In the genomic region with DNA sequence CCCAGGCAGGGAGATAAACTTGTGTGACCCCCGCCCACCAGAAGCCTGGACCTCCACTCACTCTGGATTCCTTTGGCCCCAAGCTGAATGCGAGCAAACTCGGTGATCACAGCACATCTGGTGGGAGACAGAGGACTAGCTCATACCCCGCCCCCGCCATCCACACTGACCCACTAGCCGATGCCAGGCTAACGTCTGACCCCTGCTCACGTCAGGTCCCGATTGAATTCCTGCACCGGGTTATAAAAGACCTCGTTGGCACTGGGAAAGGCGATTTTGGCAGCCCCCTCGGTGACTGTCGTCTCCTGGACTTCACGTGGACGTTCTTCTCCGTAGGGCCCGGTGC, we compare ENCODE assay signal across 8 cellular contexts. TPM values are rescaled to one million over a fixed set of nuclear protein-coding genes. Genes with fewer than 3 reads are reported as not detected.
DNase-seq lines count a peak whose midpoint lies in the region; ATAC-seq and TF ChIP-seq lines count a peak whose summit lies in the region.

No MANE protein-coding gene starts in this region.

- no peak for TF ChIP-seq CTCF in heart right ventricle (IDR thresholded peaks at IDR 0.05)
- TF ChIP-seq CTCF in breast epithelium (IDR thresholded peaks at IDR 0.05), result no peak
- TF ChIP-seq CTCF in mucosa of descending colon (IDR thresholded peaks at IDR 0.05), result no peak

- no peaks in the 10 kb centered on the region for H3K27me3 ChIP-seq in heart right ventricle
- H3K27me3 ChIP-seq in breast epithelium, result no peaks in the 10 kb centered on the region
- no peaks in the 10 kb centered on the region for H3K27me3 ChIP-seq in aorta (ENCODE audit: control insufficient read depth in 1 of 2, insufficient read depth in 2 of 2, low read length in 1 of 2)

- H3K4me3 ChIP-seq in heart right ventricle (peak overlapping the region; percentile 53 to 99 (median 97)), breast epithelium (peak overlapping the region; percentile 69 to 80 (median 72)), mucosa of descending colon (peak overlapping the region; percentile 75), aorta (ENCODE audit: low read length in 2 of 2) (peak overlapping the region; percentile 48 to 63)

- H3K36me3 ChIP-seq in heart right ventricle, result peaks cover 0 to 39% (median 10%) of the 10 kb centered on the region in 9 donors
- no peaks in the 10 kb centered on the region for H3K36me3 ChIP-seq in breast epithelium
- no peaks in the 10 kb centered on the region for H3K36me3 ChIP-seq in mucosa of descending colon (ENCODE audit: low read depth)
- H3K36me3 ChIP-seq in aorta (ENCODE audit: control insufficient read depth in 1 of 2, insufficient read depth in 2 of 2, low read length in 1 of 2), result peaks cover 0 to 3% of the 10 kb centered on the region in 2 donors

- intact Hi-C loops in heart right ventricle (cut with DNase I) (loop anchor here in 5 of 10 donors (1.0 to 10.0 kb wide), 5 partner anchors 34 to 149 kb away; a partner anchor contains a TSS), cardiac septum (cut with DNase I) (loop anchor here (2.0 kb wide), 2 partner anchors 13 to 35 kb away; a partner anchor contains a TSS), breast epithelium (cut with DNase I; ENCODE audit: low total_unique reads) (no loop called here), mucosa of descending colon (cut with DNase I, micrococcal nuclease) (no loop called here), aorta (cut with DNase I) (loop anchor here in 1 of 2 donors (2.0 kb wide), 1 partner anchor 35 kb away; a partner anchor contains a TSS)

- no peak for DNase-seq in heart right ventricle
- no peak for DNase-seq in cardiac septum (ENCODE audit: low spot score)
- no peak for DNase-seq in breast epithelium (ENCODE audit: low spot score in 2 of 2)
- peak in 2 of 3 donors; percentile 16 to 55 for DNase-seq in mucosa of descending colon
- DNase-seq in aorta, result no peak
- DNase-seq in NCI-H2227 (lab: John Stamatoyannopoulos, UW; ENCODE audit: unreplicated experiment), result no peak
- DNase-seq in effector CD8-positive, alpha-beta T cell (lab: John Stamatoyannopoulos, UW), result no peak
- no peak for DNase-seq in NCI-H1105 (lab: John Stamatoyannopoulos, UW)

- H3K9me3 ChIP-seq in heart right ventricle, result no peaks in the 10 kb centered on the region
- H3K9me3 ChIP-seq in breast epithelium, result no peaks in the 10 kb centered on the region
- H3K9me3 ChIP-seq in mucosa of descending colon, result no peaks in the 10 kb centered on the region
- no peaks in the 10 kb centered on the region for H3K9me3 ChIP-seq in aorta (ENCODE audit: control insufficient read depth, low read length)

- TF ChIP-seq POLR2A in breast epithelium (IDR thresholded peaks at IDR 0.05), result no peak

- H3K4me1 ChIP-seq in heart right ventricle (peaks cover 12 to 49% (median 44%) of the 10 kb centered on the region in 9 donors), breast epithelium (peaks cover 8 to 22% of the 10 kb centered on the region in 2 donors), mucosa of descending colon (ENCODE audit: low read depth) (peaks cover 23% of the 10 kb centered on the region), aorta (ENCODE audit: control insufficient read depth in 1 of 2, insufficient read depth in 2 of 2, low read length in 2 of 2) (peaks cover 0 to 2% of the 10 kb centered on the region in 2 donors)

- 1 to 2% methylated on average over 18 of the region's 18 CpGs for WGBS in heart right ventricle, 2 donors
- 1% methylated on average over 18 of the region's 18 CpGs for WGBS in aorta, 2 donors

- H3K27ac ChIP-seq in heart right ventricle, result peak overlapping the region in 7 of 10 donors; percentile 56 to 87 (median 77)
- peak overlapping the region; percentile 28 to 59 for H3K27ac ChIP-seq in breast epithelium
- H3K27ac ChIP-seq in aorta (ENCODE audit: low read depth in 1 of 2, low read length in 2 of 2), result no peak overlapping the region

- ATAC-seq in heart right ventricle (no peak), mucosa of descending colon (no peak), aorta (ENCODE audit: low FRiP score) (no peak)

RNA-seq across cellular contexts. Expression of a gene that starts 0.6 kb away (rescaled TPM):
- total RNA-seq in heart right ventricle (10 to 100 TPM; 10.5 to 22.4 (median 14.2) TPM), cardiac septum (17.5 TPM), breast epithelium (10 to 100 TPM; 29.7 to 37.4 (median 31.7) TPM), mucosa of descending colon (10 to 100 TPM; 26.6 to 37.9 (median 30.0) TPM), aorta (10 to 100 TPM; 23.9 to 26.5 TPM)
- polyA plus RNA-seq in heart right ventricle (10 to 100 TPM; 33.1 to 54.0 TPM), aorta (10 to 100 TPM; 17.9 to 62.2 TPM)

RNA-seq across cellular contexts. Expression of a gene that starts 2.2 kb away (rescaled TPM):
- total RNA-seq in heart right ventricle (10 to 100 TPM; 31.1 to 58.0 (median 35.1) TPM), cardiac septum (33.8 TPM), breast epithelium (10 to 100 TPM in 2 of 3 donors, 1 to 10 TPM in 1; 8.5 to 20.5 (median 19.7) TPM), mucosa of descending colon (10 to 100 TPM; 42.2 to 58.9 (median 54.1) TPM), aorta (10 to 100 TPM; 26.0 to 37.4 TPM)
- polyA plus RNA-seq in heart right ventricle (10 to 100 TPM; 23.9 to 25.0 TPM), aorta (1 to 10 TPM; 5.0 to 7.8 TPM)

RNA-seq across cellular contexts. Expression of a gene that starts 13.3 kb away (rescaled TPM):
- 1 to 10 TPM; 3.4 to 9.9 (median 6.1) TPM for total RNA-seq in heart right ventricle
- 10 to 100 TPM; 11.5 to 13.0 TPM for polyA plus RNA-seq in heart right ventricle
- total RNA-seq in cardiac septum, result 9.4 TPM
- total RNA-seq in breast epithelium, result 10 to 100 TPM in 1 of 3 donors, 1 to 10 TPM in 2; 7.0 to 21.0 (median 9.2) TPM
- 1 to 10 TPM; 1.7 to 7.6 (median 4.7) TPM for total RNA-seq in mucosa of descending colon
- 10 to 100 TPM in 1 of 2 donors, 1 to 10 TPM in 1; 8.7 to 28.6 TPM for total RNA-seq in aorta
- polyA plus RNA-seq in aorta, result 1 to 10 TPM; 7.3 to 9.3 TPM

RNA-seq across cellular contexts. Expression of a gene that starts 34.3 kb away (rescaled TPM):
- 10 to 100 TPM; 18.7 to 50.4 (median 25.4) TPM for total RNA-seq in heart right ventricle
- 10 to 100 TPM; 60.5 to 69.9 TPM for polyA plus RNA-seq in heart right ventricle
- 25.7 TPM for total RNA-seq in cardiac septum
- total RNA-seq in breast epithelium, result 10 to 100 TPM; 74.6 to 78.3 (median 75.2) TPM
- total RNA-seq in mucosa of descending colon, result 10 to 100 TPM; 48.2 to 59.7 (median 49.3) TPM
- total RNA-seq in aorta, result 10 to 100 TPM; 33.0 to 47.4 TPM
- 100 to 1,000 TPM in 1 of 2 donors, 10 to 100 TPM in 1; 70.5 to 105 TPM for polyA plus RNA-seq in aorta

RNA-seq across cellular contexts. Expression of a gene that starts 34.3 kb away (rescaled TPM):
- total RNA-seq in heart right ventricle (10 to 100 TPM; 19.2 to 54.6 (median 36.0) TPM), cardiac septum (28.4 TPM), breast epithelium (100 to 1,000 TPM in 1 of 3 donors, 10 to 100 TPM in 2; 20.6 to 146 (median 79.6) TPM), mucosa of descending colon (100 to 1,000 TPM; 101 to 117 (median 112) TPM), aorta (100 to 1,000 TPM; 143 to 239 TPM)
- polyA plus RNA-seq in heart right ventricle (10 to 100 TPM; 29.5 to 42.8 TPM), aorta (100 to 1,000 TPM in 1 of 2 donors, 10 to 100 TPM in 1; 39.7 to 269 TPM)

Comparison
In these comparisons a context has a peak if more than half of its experiments do, and no peak if none do; other contexts are left out.
1. DNase-seq: peak in mucosa of descending colon (2 of 3); none in heart right ventricle (0 of 2), cardiac septum (single experiment), breast epithelium (0 of 2), aorta (0 of 2), NCI-H2227 (single experiment), effector CD8-positive, alpha-beta T cell (single experiment) and NCI-H1105 (single experiment).
2. H3K27ac ChIP-seq: peak in heart right ventricle (7 of 10) and breast epithelium (2 of 2); none in aorta (0 of 2).
3. Peak in every context shown above with its lines, with median percentiles within 50 percentile points of each other: H3K4me3 ChIP-seq.